ENCODE assay signal across 8 cellular contexts in the genomic region with DNA sequence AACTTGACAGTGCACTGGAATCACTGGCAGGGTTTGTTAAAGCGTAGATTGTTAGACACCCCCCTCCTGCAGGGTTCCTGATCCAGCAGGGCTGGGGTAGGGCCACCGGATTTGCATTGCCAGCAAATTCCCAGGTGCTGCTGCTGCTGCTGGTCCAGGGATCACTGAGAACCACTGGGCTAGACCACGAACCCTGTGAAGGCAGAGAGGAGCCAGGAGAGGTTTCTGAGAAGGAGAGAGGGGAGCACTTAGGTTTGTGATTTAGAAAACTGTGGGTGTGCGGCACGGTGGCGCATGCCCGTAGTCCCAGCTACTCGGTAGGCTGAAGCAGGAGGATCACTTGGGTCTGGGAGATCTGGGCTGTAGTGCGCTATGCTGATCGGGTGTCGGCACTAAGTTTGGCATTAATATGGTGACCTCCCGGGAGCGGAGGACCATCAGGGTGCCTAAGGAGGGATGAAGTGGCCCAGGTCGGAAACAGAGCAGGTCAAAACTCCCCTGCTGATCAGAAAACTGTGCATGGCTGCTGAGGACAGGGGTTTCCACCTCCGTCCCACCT. TPM values are rescaled to one million over a fixed set of nuclear protein-coding genes. Genes with fewer than 3 reads are reported as not detected.
DNase-seq lines count a peak whose midpoint lies in the region; ATAC-seq and TF ChIP-seq lines count a peak whose summit lies in the region.
"Had no signal": no experiment of that assay in that cellular context is flagged by ENCODE, and none has a peak within 500 bp of the region (broad histone marks: within the 10 kb centered on the region; RNA-seq: fewer than 3 reads in every experiment).

No MANE protein-coding gene starts in this region.

- peaks cover 67% of the 10 kb centered on the region for H3K4me1 Mint-ChIP-seq in activated naive CD4-positive, alpha-beta T cell treated with anti-CD3 and anti-CD28 coated beads for 36 hours (ENCODE audit: low read depth)
- H3K4me1 Mint-ChIP-seq: brain had no signal

- no peaks in the 10 kb centered on the region for H3K9me3 Mint-ChIP-seq in activated naive CD4-positive, alpha-beta T cell treated with anti-CD3 and anti-CD28 coated beads for 36 hours

- peaks cover 2% of the 10 kb centered on the region for H3K36me3 Mint-ChIP-seq in activated naive CD4-positive, alpha-beta T cell treated with anti-CD3 and anti-CD28 coated beads for 36 hours (ENCODE audit: low read depth)
- H3K36me3 Mint-ChIP-seq: brain had no signal

- DNase-seq in activated naive CD4-positive, alpha-beta T cell treated with anti-CD3 and anti-CD28 coated beads for 36 hours, result no peak
- DNase-seq in NCI-H1048 (lab: John Stamatoyannopoulos, UW) (no peak), left lobe of liver (ENCODE audit: low spot score) (no peak), occipital lobe (lab: John Stamatoyannopoulos, UW) (no peak)

- no peak overlapping the region for H3K4me2 ChIP-seq in parathyroid adenoma (ENCODE audit: low read length)

- H3K9ac ChIP-seq in parathyroid adenoma, result no peak overlapping the region

- CTCF ChIA-PET in activated naive CD4-positive, alpha-beta T cell treated with anti-CD3 and anti-CD28 coated beads for 36 hours (lab: Charles Lee), result interaction anchor here (1.0 to 4.6 kb wide), 4 partner anchors 20 to 65 kb away, joined by 4 to 22 read pairs (median 6); no protein-coding TSS in a partner anchor

- peak overlapping the region; percentile 54 for H3K4me3 Mint-ChIP-seq in activated naive CD4-positive, alpha-beta T cell treated with anti-CD3 and anti-CD28 coated beads for 36 hours
- H3K4me3 Mint-ChIP-seq: brain had no signal

- no peaks in the 10 kb centered on the region for H3K27me3 Mint-ChIP-seq in activated naive CD4-positive, alpha-beta T cell treated with anti-CD3 and anti-CD28 coated beads for 36 hours (ENCODE audit: low read depth)

- no peaks in the 10 kb centered on the region for H3K9me3 ChIP-seq in parathyroid adenoma (ENCODE audit: control insufficient read depth, low read length)

- H3K27ac Mint-ChIP-seq in activated naive CD4-positive, alpha-beta T cell treated with anti-CD3 and anti-CD28 coated beads for 36 hours, result peak overlapping the region; percentile 91
- H3K27ac Mint-ChIP-seq: brain had no signal

- ATAC-seq in HG02938 (IDR thresholded peaks at IDR 0.05; ENCODE audit: unreplicated experiment), result peak; percentile 0
- no peak for ATAC-seq in left lobe of liver

- H3K4me1 ChIP-seq in parathyroid adenoma, result peaks cover 27% of the 10 kb centered on the region

- no peaks in the 10 kb centered on the region for H3K79me2 ChIP-seq in parathyroid adenoma

- H3K27me3 ChIP-seq in parathyroid adenoma (ENCODE audit: control insufficient read depth, insufficient read depth, low read length), result no peaks in the 10 kb centered on the region

- H3K27ac ChIP-seq in parathyroid adenoma, result peak overlapping the region; percentile 52

- no peak for TF ChIP-seq CTCF in parathyroid adenoma (IDR thresholded peaks at IDR 0.05)

- intact Hi-C loops in activated naive CD4-positive, alpha-beta T cell treated with anti-CD3 and anti-CD28 coated beads for 36 hours (cut with micrococcal nuclease), result loop anchor here (1.0 to 2.0 kb wide), 7 partner anchors 9 to 90 kb away; partner anchors contain the start of genes DHX35 and PPP1R16B

- peak overlapping the region; percentile 54 for H2AFZ ChIP-seq in parathyroid adenoma

- TF ChIP-seq POLR2A in GM15510 (IDR thresholded peaks at IDR 0.05; ENCODE audit: borderline replicate concordance, extremely low read depth, insufficient read length), result peak; percentile 12

- H3K4me3 ChIP-seq in parathyroid adenoma (ENCODE audit: low read depth, low read length), result no peak overlapping the region

- H3K36me3 ChIP-seq in parathyroid adenoma (ENCODE audit: control insufficient read depth, insufficient read depth, low read length), result no peaks in the 10 kb centered on the region

RNA-seq across cellular contexts. Expression of gene FAM83D, which starts 53.6 kb away (rescaled TPM):
- total RNA-seq in activated naive CD4-positive, alpha-beta T cell treated with anti-CD3 and anti-CD28 coated beads for 36 hours, result 10 to 100 TPM; 13.6 TPM
- 2.9 TPM for total RNA-seq in left lobe of liver
- total RNA-seq in occipital lobe, result 1.7 TPM
